In the genomic region with DNA sequence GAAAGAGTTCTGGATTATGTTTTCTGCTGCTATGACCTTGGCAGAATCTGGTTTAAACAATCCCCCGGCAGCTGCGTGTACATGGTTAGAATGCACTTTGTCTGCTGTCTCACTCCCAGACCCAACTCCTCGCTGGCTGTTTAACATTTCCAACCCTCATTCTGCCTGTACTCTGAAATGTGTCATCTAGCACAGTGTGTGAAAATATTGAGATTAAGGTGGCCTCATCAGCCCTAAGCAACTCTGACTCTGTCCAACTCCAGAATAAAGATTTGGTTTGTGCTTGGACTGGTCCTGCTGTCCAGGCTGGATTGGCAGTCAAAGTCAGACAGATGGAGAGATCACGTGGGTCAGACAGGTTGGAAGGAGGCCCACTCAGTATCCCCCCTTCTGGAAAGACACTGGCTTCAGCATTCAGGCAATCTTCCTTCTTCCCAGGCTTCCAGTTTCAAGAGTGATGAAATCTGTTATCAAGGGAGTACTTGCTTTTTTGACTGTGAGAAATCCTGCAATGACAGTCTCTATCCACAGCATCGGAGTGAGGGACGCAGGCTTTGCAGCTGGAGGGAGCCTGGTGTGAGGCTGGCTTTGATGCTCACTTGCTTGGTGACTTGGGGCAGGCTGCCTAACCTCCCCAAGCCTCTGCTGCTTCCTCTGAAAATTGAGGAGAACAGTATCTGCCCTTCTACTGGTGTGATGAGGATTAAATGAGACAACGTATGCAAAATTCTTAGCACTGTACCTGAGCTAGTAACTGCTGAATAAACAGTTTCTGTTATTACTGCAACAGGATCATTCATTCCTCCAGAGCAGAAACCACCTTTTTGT, we compare ENCODE assay signal across 12 cellular contexts. TPM values are rescaled to one million over a fixed set of nuclear protein-coding genes. Genes with fewer than 3 reads are reported as not detected.
DNase-seq lines count a peak whose midpoint lies in the region; ATAC-seq and TF ChIP-seq lines count a peak whose summit lies in the region.
"Had no signal": no experiment of that assay in that cellular context is flagged by ENCODE, and none has a peak within 500 bp of the region (broad histone marks: within the 10 kb centered on the region; RNA-seq: fewer than 3 reads in every experiment).

No MANE protein-coding gene starts in this region.

- H3K4me3 Mint-ChIP-seq in MCF 10A (ENCODE audit: unreplicated experiment) (no peak overlapping the region), Caco-2 (ENCODE audit: unreplicated experiment) (no peak overlapping the region)

- no peaks in the 10 kb centered on the region for H3K9me2 ChIP-seq in hepatocyte (replicated peaks; ENCODE audit: insufficient read depth)

- H3K4me1 Mint-ChIP-seq in MCF 10A (ENCODE audit: insufficient read depth, unreplicated experiment) (peaks cover 17% of the 10 kb centered on the region), Caco-2 (ENCODE audit: low read depth, unreplicated experiment) (peaks cover 16% of the 10 kb centered on the region)

- DNase-seq in G401 (ENCODE audit: low spot score) (peak; percentile 90), ascending aorta (ENCODE audit: low spot score in 2 of 2) (no peak), hepatocyte (ENCODE audit: low spot score) (no peak), sciatic nerve (ENCODE audit: low spot score) (peak; percentile 81), MCF 10A (ENCODE audit: unreplicated experiment) (no peak), Caco-2 (no peak)
- DNase-seq: activated CD8-positive, alpha-beta memory T cell treated with anti-CD3 and anti-CD28 coated beads, Interleukin-2, amount 50 U/mL, for 48 hours; AML-193; effector CD4-positive, alpha-beta T cell; Kasumi-1 had no signal

- H3K27ac ChIP-seq in ascending aorta, result peak overlapping the region; percentile 65 to 66
- H3K27ac ChIP-seq in hepatocyte, result peak overlapping the region; percentile 21

- H3K4me1 ChIP-seq in ascending aorta (peaks cover 19 to 45% of the 10 kb centered on the region in 2 donors), hepatocyte (ENCODE audit: insufficient read depth) (peaks cover 38% of the 10 kb centered on the region), Caco-2 (peaks cover 12% of the 10 kb centered on the region)

- H3K4me2 ChIP-seq in hepatocyte, result peak overlapping the region; percentile 35

- intact Hi-C loops in ascending aorta (cut with DNase I), result loop anchor here (5.0 kb wide), 1 partner anchor 61 kb away; no protein-coding TSS in a partner anchor
- intact Hi-C loops in sciatic nerve (cut with DNase I), result no loop called here
- intact Hi-C loops in MCF 10A (cut with micrococcal nuclease), result no loop called here
- intact Hi-C loops in Caco-2 (cut with micrococcal nuclease; ENCODE audit: unreplicated experiment), result no loop called here

- no peak overlapping the region for H3K4me3 ChIP-seq in ascending aorta
- no peak overlapping the region for H3K4me3 ChIP-seq in hepatocyte
- no peak overlapping the region for H3K4me3 ChIP-seq in Caco-2 (ENCODE audit: low read depth, low read length)

- TF ChIP-seq CTCF in ascending aorta (IDR thresholded peaks at IDR 0.05) (no peak), hepatocyte (IDR thresholded peaks at IDR 0.05; ENCODE audit: poor library complexity) (no peak), MCF 10A (IDR thresholded peaks at IDR 0.05; ENCODE audit: unreplicated experiment) (no peak), Caco-2 (IDR thresholded peaks at IDR 0.05; ENCODE audit: insufficient read depth in 1 of 2, low read depth in 1 of 2, low read length in 1 of 2, severe bottlenecking in 1 of 2, unreplicated experiment in 1 of 2) (no peak)

- H3K9me3 ChIP-seq in ascending aorta (no peaks in the 10 kb centered on the region), hepatocyte (ENCODE audit: low read depth) (no peaks in the 10 kb centered on the region), Caco-2 (no peaks in the 10 kb centered on the region)

- H2AFZ ChIP-seq in hepatocyte, result no peak overlapping the region

- BruUV-seq in MCF 10A (replicated peaks; lab: Mats Ljungman, UMichigan) (no TSS peak), Caco-2 (replicated peaks; lab: Mats Ljungman, UMichigan) (no TSS peak)

- ATAC-seq in sciatic nerve, result peak; percentile 88
- no peak for ATAC-seq in HG02840 (IDR thresholded peaks at IDR 0.05; ENCODE audit: low FRiP score, unreplicated experiment)
- no peak for ATAC-seq in GM19467 (IDR thresholded peaks at IDR 0.05; ENCODE audit: unreplicated experiment)

- CTCF ChIA-PET in MCF 10A (lab: Yijun Ruan, JAX), result no interaction called here
- CTCF ChIA-PET in Caco-2 (lab: Charles Lee), result no interaction called here

- H3K9me3 Mint-ChIP-seq in MCF 10A (ENCODE audit: unreplicated experiment), result no peaks in the 10 kb centered on the region
- no peaks in the 10 kb centered on the region for H3K9me3 Mint-ChIP-seq in Caco-2 (ENCODE audit: unreplicated experiment)

- in situ Hi-C loops in G401 (cut with HindIII; ENCODE audit: low sequenced_read_pairs), result no loop called here

- H3K27ac Mint-ChIP-seq in MCF 10A (ENCODE audit: low read depth, unreplicated experiment), result no peak overlapping the region
- H3K27ac Mint-ChIP-seq in Caco-2 (ENCODE audit: unreplicated experiment), result no peak overlapping the region

- peaks cover 59% of the 10 kb centered on the region for H3K79me2 ChIP-seq in hepatocyte

- no peaks in the 10 kb centered on the region for H3K27me3 Mint-ChIP-seq in MCF 10A (ENCODE audit: insufficient read depth, unreplicated experiment)
- no peaks in the 10 kb centered on the region for H3K27me3 Mint-ChIP-seq in Caco-2 (ENCODE audit: insufficient read depth, unreplicated experiment)

- H3K36me3 ChIP-seq in ascending aorta (no peaks in the 10 kb centered on the region), hepatocyte (replicated peaks; ENCODE audit: insufficient read depth, low read depth) (no peaks in the 10 kb centered on the region), Caco-2 (ENCODE audit: control insufficient read depth, insufficient read depth, low read length) (no peaks in the 10 kb centered on the region)

- WGBS in hepatocyte (ENCODE audit: low lambda C conversion rate, missing lambda C conversion rate), result 54% methylated on average over 7 of the region's 7 CpGs

- H3K36me3 Mint-ChIP-seq in MCF 10A (ENCODE audit: insufficient read depth, unreplicated experiment) (no peaks in the 10 kb centered on the region), Caco-2 (ENCODE audit: insufficient read depth, unreplicated experiment) (no peaks in the 10 kb centered on the region)

- H4K20me1 ChIP-seq in hepatocyte (ENCODE audit: insufficient read depth, poor library complexity, severe bottlenecking), result peaks cover 27% of the 10 kb centered on the region

- H3K27me3 ChIP-seq in ascending aorta (no peaks in the 10 kb centered on the region), hepatocyte (no peaks in the 10 kb centered on the region), Caco-2 (replicated peaks; ENCODE audit: control insufficient read depth, insufficient read depth, low read length) (no peaks in the 10 kb centered on the region)

- POLR2A ChIA-PET in MCF 10A (lab: Yijun Ruan, JAX), result no interaction called here
- POLR2A ChIA-PET in Caco-2 (lab: Charles Lee), result no interaction called here

RNA-seq across cellular contexts. Expression of a gene that starts 29.8 kb away (rescaled TPM):
- total RNA-seq in G401 (2014; rRNA removed; shearing (Covaris generic)), result 1.8 and 2.9 TPM in 2 replicates
- total RNA-seq in ascending aorta (7.9 TPM), hepatocyte (8.8 and 12.4 TPM in 2 replicates), sciatic nerve (10.5 TPM), MCF 10A (2022) (2.9 and 3.1 TPM in 2 replicates), Caco-2 (2022) (2.9 and 3.6 TPM in 2 replicates)
- polyA plus RNA-seq in hepatocyte, result 14.3 and 16.5 TPM in 2 replicates

Comparison
In these comparisons a context has a peak if more than half of its experiments do, and no peak if none do; other contexts are left out.
1. DNase-seq: peak in G401 (single experiment) and sciatic nerve (single experiment); none in ascending aorta (0 of 2), hepatocyte (single experiment), MCF 10A (single experiment) and Caco-2 (0 of 2).